In the genomic region with DNA sequence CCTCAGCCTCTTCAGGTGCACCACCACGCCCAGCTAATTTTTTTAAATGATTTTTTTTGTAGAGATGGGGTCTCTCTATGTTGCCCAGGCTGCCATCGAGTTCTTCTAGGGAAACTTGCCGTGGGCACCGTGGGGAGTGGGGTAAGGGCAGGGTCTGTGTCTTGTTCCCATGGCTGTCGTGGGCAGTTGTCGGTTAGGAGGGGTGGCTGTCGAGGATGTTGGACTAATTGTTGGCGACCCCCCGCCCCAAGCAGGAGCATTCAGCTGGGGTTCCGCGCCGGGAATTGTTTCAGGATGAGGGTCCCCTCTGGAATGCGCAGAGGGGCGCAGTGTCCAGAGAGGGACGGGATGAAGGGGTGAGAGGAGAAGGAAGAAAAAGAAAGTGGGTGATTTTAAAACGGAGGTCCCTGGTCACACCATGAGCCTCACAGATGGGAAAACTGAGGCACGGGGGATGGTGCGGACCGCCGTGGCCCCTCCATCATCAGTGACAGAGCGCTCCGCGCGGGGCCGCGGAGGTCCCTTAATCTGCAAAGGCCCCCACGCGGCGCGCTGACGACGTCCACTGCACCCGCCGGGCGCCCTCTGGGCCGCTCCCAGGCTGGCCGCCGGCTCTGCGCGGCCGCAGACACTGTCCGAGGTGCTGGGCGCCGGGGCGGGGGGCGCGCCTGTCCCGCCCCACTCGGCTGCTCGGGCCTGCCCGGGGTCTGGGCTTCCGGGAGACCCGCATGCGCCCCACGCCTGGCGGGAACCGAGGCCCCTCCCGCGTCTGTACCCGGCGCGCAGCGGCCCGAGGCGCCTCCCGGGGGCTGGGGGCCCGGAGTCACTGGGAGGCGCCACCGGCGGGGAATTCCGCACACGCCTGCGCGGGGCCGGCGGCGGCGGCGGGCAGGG, we compare ENCODE assay signal across 8 cellular contexts. TPM values are rescaled to one million over a fixed set of nuclear protein-coding genes. Genes with fewer than 3 reads are reported as not detected.
DNase-seq lines count a peak whose midpoint lies in the region; ATAC-seq, FAIRE-seq and TF ChIP-seq lines count a peak whose summit lies in the region.

No MANE protein-coding gene starts in this region.

- H3K23ac ChIP-seq in H1 (ENCODE audit: insufficient read length): no peak overlapping the region
- no peak overlapping the region for H3K23ac ChIP-seq in mesendoderm (ENCODE audit: low read length)

- H3K56ac ChIP-seq in H1 (replicated peaks; ENCODE audit: insufficient read length, low read depth, low read length) (no peak overlapping the region), mesendoderm (ENCODE audit: low read length) (peak overlapping the region; percentile 81)

- no peaks in the 10 kb centered on the region for H3K9me3 ChIP-seq in H1 (ENCODE audit: insufficient read depth in 2 of 2, low read depth in 1 of 2, low read length in 1 of 2)

- H3K4me2 ChIP-seq in H1 (ENCODE audit: insufficient read depth in 1 of 2, low read depth in 2 of 2, low read length in 2 of 2): peak overlapping the region; percentile 54 to 68
- H3K4me2 ChIP-seq in mesendoderm (ENCODE audit: low read length): peak overlapping the region; percentile 11

- H3K27ac ChIP-seq in H1 (ENCODE audit: low read depth, low read length) (no peak overlapping the region; the same call in 1 of the 2 replicates), mesendoderm (ENCODE audit: low read depth, low read length) (peak overlapping the region; percentile 91)

- H3K79me2 ChIP-seq in H1 (ENCODE audit: control insufficient read depth in 1 of 2, insufficient read depth in 2 of 2, low read length in 2 of 2): peaks cover 0 to 10% of the 10 kb centered on the region in 2 experiments; a peak in 2 of 4 replicates
- no peaks in the 10 kb centered on the region for H3K79me2 ChIP-seq in mesendoderm (ENCODE audit: control insufficient read depth, insufficient read depth, low read length)

- no peak overlapping the region for H2BK15ac ChIP-seq in H1 (ENCODE audit: low read length)
- no peak overlapping the region for H2BK15ac ChIP-seq in mesendoderm (replicated peaks; ENCODE audit: low read depth)

- no peak overlapping the region for H4K5ac ChIP-seq in H1 (ENCODE audit: insufficient read length, low read depth, low read length)
- no peak overlapping the region for H4K5ac ChIP-seq in mesendoderm (ENCODE audit: low read length)

- H3K27me3 ChIP-seq in H7 (ENCODE audit: control insufficient read depth, insufficient read depth, low read length): no peaks in the 10 kb centered on the region
- no peaks in the 10 kb centered on the region for H3K27me3 ChIP-seq in H1 (replicated peaks in 1 of 4; ENCODE audit: control insufficient read depth in 3 of 4, extremely low read depth in 1 of 4, insufficient read depth in 3 of 4, low read length in 3 of 4)
- H3K27me3 ChIP-seq in mesendoderm (ENCODE audit: insufficient read depth, low read length, poor library complexity): no peaks in the 10 kb centered on the region

- TF ChIP-seq CTCF in H1 (IDR thresholded peaks at IDR 0.05; ENCODE audit: control extremely low read depth in 1 of 3, insufficient read depth in 1 of 3, low read depth in 1 of 3, low read length in 3 of 3): no peak

- no peak for TF ChIP-seq EP300 in H1 (IDR thresholded peaks at IDR 0.05; ENCODE audit: borderline replicate concordance in 1 of 2, low read depth in 2 of 2, low read length in 2 of 2)

- peaks cover 2% of the 10 kb centered on the region for H3K36me3 ChIP-seq in H7 (replicated peaks; ENCODE audit: control insufficient read depth, insufficient read depth, low read length)
- no peaks in the 10 kb centered on the region; a peak in 1 of 8 replicates for H3K36me3 ChIP-seq in H1 (ENCODE audit: control insufficient read depth in 2 of 4, insufficient read depth in 4 of 4, low read length in 3 of 4)
- H3K36me3 ChIP-seq in mesendoderm (ENCODE audit: control insufficient read depth, insufficient read depth, low read length): no peaks in the 10 kb centered on the region

- no peaks in the 10 kb centered on the region; the same call in 1 of the 2 replicates for H3K23me2 ChIP-seq in H1 (ENCODE audit: low read depth, low read length)

- TF ChIP-seq RAD21 in H1 (IDR thresholded peaks at IDR 0.05 in 1 of 2, conservative IDR thresholded peaks at IDR 0.05 in 1 of 2; ENCODE audit: low read depth in 2 of 2, low read length in 2 of 2): no peak

- H3K4me3 ChIP-seq in H7 (ENCODE audit: insufficient read depth, low read depth, low read length) (peak overlapping the region; percentile 44), H1 (ENCODE audit: extremely low read depth in 1 of 4, insufficient read depth in 2 of 4, low read depth in 3 of 4, low read length in 4 of 4) (peak overlapping the region; percentile 23 to 55 (median 42)), mesendoderm (ENCODE audit: low read length) (no peak overlapping the region)

- no peak for TF ChIP-seq POLR2A in H1 (IDR thresholded peaks at IDR 0.05; ENCODE audit: control extremely low read depth in 1 of 2, low read depth in 2 of 2, low read length in 2 of 2)

- no peak for FAIRE-seq in H1 (lab: Jason Lieb, UNC)

- H2BK5ac ChIP-seq in H1 (ENCODE audit: low read depth, low read length) (no peak overlapping the region), mesendoderm (ENCODE audit: low read length) (no peak overlapping the region)

- H2BK20ac ChIP-seq in H1 (ENCODE audit: low read length): no peak overlapping the region

- H3K4ac ChIP-seq in H1 (replicated peaks; ENCODE audit: insufficient read length, low read depth, low read length) (no peak overlapping the region), mesendoderm (ENCODE audit: low read depth, low read length) (peak overlapping the region; percentile 64)

- CTCF ChIA-PET in H1 (lab: Charles Lee; ENCODE audit: partially characterized antibody): interaction anchor here (0.6 to 1.0 kb wide), 2 partner anchors 33 to 1720 kb away, joined by 3 to 4 read pairs; no protein-coding TSS in a partner anchor

- WGBS in H1 (ENCODE audit: extremely low coverage in 1 of 2, insufficient coverage in 1 of 2, insufficient read length in 1 of 2, insufficient replicate concordance in 2 of 2, low coverage in 1 of 2, low lambda C conversion rate in 2 of 2, missing lambda C conversion rate in 1 of 2), 2 experiments: 25% methylated on average over 55 of the region's 79 CpGs; no CpG with 5 or more reads in 1 of the 2 experiments
- WGBS in mesendoderm (ENCODE audit: extremely low coverage, insufficient coverage, low lambda C conversion rate): no CpG with 5 or more reads among the region's 79 CpGs

- POLR2A ChIA-PET in H1 (lab: Charles Lee; ENCODE audit: partially characterized antibody): interaction anchor here (0.8 to 4.9 kb wide), 8 partner anchors 11 to 158 kb away, joined by 3 to 63 read pairs (median 4); a partner anchor contains a TSS

- H3K79me1 ChIP-seq in H1 (ENCODE audit: low read depth, low read length) (0 out of 2 replicates have a peak, but pooled peaks cover 3% of the 10 kb centered on the region), mesendoderm (ENCODE audit: low read length) (peaks cover 4% of the 10 kb centered on the region)

- ATAC-seq in GM19395 (IDR thresholded peaks at IDR 0.05; ENCODE audit: unreplicated experiment): no peak

- H2AK5ac ChIP-seq in H1 (ENCODE audit: low read depth, low read length) (no peak overlapping the region), mesendoderm (ENCODE audit: low read length) (no peak overlapping the region)

- DNase-seq in COR-L47 (lab: John Stamatoyannopoulos, UW) (peak; percentile 56), H7 (peak; percentile 98), NCI-H226 (peak; percentile 74), H1 (ENCODE audit: low read depth in 1 of 2, low spot score in 2 of 2) (peak in 1 of 2 experiments; percentile 81), mesendoderm (peak; percentile 80)
- peak; percentile 88 for DNase-seq in activated CD8-positive, alpha-beta memory T cell treated with anti-CD3 and anti-CD28 coated beads for 24 hours
- DNase-seq in stimulated activated CD8-positive, alpha-beta memory T cell treated with anti-CD3 and anti-CD28 coated beads, Interleukin-15, amount 100 ng/mL, for 48 hours (ENCODE audit: low read depth in 2 of 2): peak; percentile 65 to 68

- H3K14ac ChIP-seq in H1 (ENCODE audit: insufficient read length): no peak overlapping the region

- H2BK12ac ChIP-seq in H1 (ENCODE audit: low read depth, low read length): no peak overlapping the region

- H2AFZ ChIP-seq in H1 (ENCODE audit: low read length): no peak overlapping the region

- H3K9ac ChIP-seq in H1 (replicated peaks in 1 of 4; ENCODE audit: extremely low read depth in 1 of 4, low read depth in 3 of 4, low read length in 3 of 4) (no peak overlapping the region), mesendoderm (ENCODE audit: low read length) (peak overlapping the region; percentile 59)

- H3K4me1 ChIP-seq in H1 (replicated peaks in 1 of 4; ENCODE audit: control insufficient read depth in 3 of 4, insufficient read depth in 4 of 4, low read length in 3 of 4) (peaks cover 14 to 28% (median 22%) of the 10 kb centered on the region in 4 experiments), mesendoderm (ENCODE audit: control insufficient read depth, low read depth, low read length) (peaks cover 8% of the 10 kb centered on the region)

- no peak overlapping the region for H2BK120ac ChIP-seq in H1 (replicated peaks; ENCODE audit: low read depth, low read length)
- H2BK120ac ChIP-seq in mesendoderm (ENCODE audit: low read depth, low read length): peak overlapping the region; percentile 77

- H4K20me1 ChIP-seq in H1 (replicated peaks in 1 of 2; ENCODE audit: control insufficient read depth in 1 of 2, insufficient read depth in 2 of 2, low read length in 2 of 2): no peaks in the 10 kb centered on the region

- H4K8ac ChIP-seq in H1 (ENCODE audit: extremely low read depth, insufficient read depth, low read length): peak overlapping the region; percentile 11; the same call in 1 of the 2 replicates
- H4K8ac ChIP-seq in mesendoderm (ENCODE audit: low read depth, low read length): peak overlapping the region; percentile 67

- H3K18ac ChIP-seq in H1 (ENCODE audit: extremely low read depth, low read length) (no peak overlapping the region; the same call in 1 of the 2 replicates), mesendoderm (ENCODE audit: low read length) (peak overlapping the region; percentile 85)

- H4K91ac ChIP-seq in H1 (replicated peaks; ENCODE audit: insufficient read length, low read length): peak overlapping the region; percentile 65

RNA-seq across cellular contexts. Expression of a gene that starts 0.8 kb away (rescaled TPM):
- total RNA-seq in H7 (2014; rRNA removed; shearing (Covaris generic)): 29.4 and 48.8 TPM in 2 replicates
- 62.1 and 62.8 TPM in 2 replicates for total RNA-seq in H1 (2021; fragmentation: NEBNext Ultra II Directional; extraction: Animal tissue kit (Norgen Biotek cat#: 25700))
- polyA plus RNA-seq in H1 (2011; rRNA removed): 30.4 and 33.8 TPM in 2 replicates
- 29.3 TPM for polyA plus RNA-seq in H1 (2011; cell fraction: cytosol; rRNA removed)
- polyA plus RNA-seq in H1 (2011; cell fraction: nucleus; rRNA removed): 278 TPM
- 41.4 to 55.4 TPM (median 46.9 TPM) in 4 replicates for polyA plus RNA-seq in H1 (2012, experiment 1 of 2)
- polyA plus RNA-seq in H1 (2012, experiment 2 of 2): 4.1 TPM
- 26.5 TPM for polyA plus RNA-seq in H1 (2013, experiment 1 of 2)
- polyA plus RNA-seq in H1 (2013, experiment 2 of 2): 21.3 TPM
- 118 and 169 TPM in 2 replicates for polyA minus RNA-seq in H1 (2011; rRNA and poly(A)+ RNA removed)
- 76.0 TPM for polyA minus RNA-seq in H1 (2011; cell fraction: cytosol; rRNA and poly(A)+ RNA removed)
- polyA minus RNA-seq in H1 (2011; cell fraction: nucleus; rRNA and poly(A)+ RNA removed): 166 TPM
- 6.6 TPM for polyA plus RNA-seq in mesendoderm (2013, experiment 1 of 2)
- 6.6 TPM for polyA plus RNA-seq in mesendoderm (2013, experiment 2 of 2)

RNA-seq across cellular contexts. Expression of a gene that starts 39.7 kb away (rescaled TPM):
- total RNA-seq in H7 (2014; rRNA removed; shearing (Covaris generic)): 19.4 and 20.6 TPM in 2 replicates
- total RNA-seq in H1 (2021; fragmentation: NEBNext Ultra II Directional; extraction: Animal tissue kit (Norgen Biotek cat#: 25700)): 15.5 and 18.2 TPM in 2 replicates
- polyA plus RNA-seq in H1 (2011; rRNA removed): 25.9 and 36.4 TPM in 2 replicates
- 17.5 TPM for polyA plus RNA-seq in H1 (2011; cell fraction: cytosol; rRNA removed)
- 102 TPM for polyA plus RNA-seq in H1 (2011; cell fraction: nucleus; rRNA removed)
- polyA plus RNA-seq in H1 (2012, experiment 1 of 2): 15.1 to 18.1 TPM (median 17.1 TPM) in 4 replicates
- polyA plus RNA-seq in H1 (2012, experiment 2 of 2): 14.0 TPM
- 17.1 TPM for polyA plus RNA-seq in H1 (2013, experiment 1 of 2)
- polyA plus RNA-seq in H1 (2013, experiment 2 of 2): 15.3 TPM
- polyA minus RNA-seq in H1 (2011; rRNA and poly(A)+ RNA removed): 11.4 and 14.1 TPM in 2 replicates
- 6.9 TPM for polyA minus RNA-seq in H1 (2011; cell fraction: cytosol; rRNA and poly(A)+ RNA removed)
- polyA minus RNA-seq in H1 (2011; cell fraction: nucleus; rRNA and poly(A)+ RNA removed): 34.6 TPM
- 7.9 TPM for polyA plus RNA-seq in mesendoderm (2013, experiment 1 of 2)
- polyA plus RNA-seq in mesendoderm (2013, experiment 2 of 2): 7.1 TPM

RNA-seq across cellular contexts. Expression of a gene that starts 39.8 kb away (rescaled TPM):
- 10.2 and 12.5 TPM in 2 replicates for total RNA-seq in H7 (2014; rRNA removed; shearing (Covaris generic))
- 15.6 and 19.6 TPM in 2 replicates for total RNA-seq in H1 (2021; fragmentation: NEBNext Ultra II Directional; extraction: Animal tissue kit (Norgen Biotek cat#: 25700))
- polyA plus RNA-seq in H1 (2011; rRNA removed): 18.0 and 39.2 TPM in 2 replicates
- 15.0 TPM for polyA plus RNA-seq in H1 (2011; cell fraction: cytosol; rRNA removed)
- polyA plus RNA-seq in H1 (2011; cell fraction: nucleus; rRNA removed): 67.1 TPM
- 12.4 to 20.3 TPM (median 15.5 TPM) in 4 replicates for polyA plus RNA-seq in H1 (2012, experiment 1 of 2)
- polyA plus RNA-seq in H1 (2012, experiment 2 of 2): 9.4 TPM
- polyA plus RNA-seq in H1 (2013, experiment 1 of 2): 15.4 TPM
- polyA plus RNA-seq in H1 (2013, experiment 2 of 2): 14.5 TPM
- polyA minus RNA-seq in H1 (2011; rRNA and poly(A)+ RNA removed): 7.3 and 12.8 TPM in 2 replicates
- polyA minus RNA-seq in H1 (2011; cell fraction: cytosol; rRNA and poly(A)+ RNA removed): 10.8 TPM
- polyA minus RNA-seq in H1 (2011; cell fraction: nucleus; rRNA and poly(A)+ RNA removed): 22.3 TPM
- polyA plus RNA-seq in mesendoderm (2013, experiment 1 of 2): 7.2 TPM
- polyA plus RNA-seq in mesendoderm (2013, experiment 2 of 2): 7.0 TPM
